Comparison of ENCODE assay signal across 1 cellular context in the genomic region with DNA sequence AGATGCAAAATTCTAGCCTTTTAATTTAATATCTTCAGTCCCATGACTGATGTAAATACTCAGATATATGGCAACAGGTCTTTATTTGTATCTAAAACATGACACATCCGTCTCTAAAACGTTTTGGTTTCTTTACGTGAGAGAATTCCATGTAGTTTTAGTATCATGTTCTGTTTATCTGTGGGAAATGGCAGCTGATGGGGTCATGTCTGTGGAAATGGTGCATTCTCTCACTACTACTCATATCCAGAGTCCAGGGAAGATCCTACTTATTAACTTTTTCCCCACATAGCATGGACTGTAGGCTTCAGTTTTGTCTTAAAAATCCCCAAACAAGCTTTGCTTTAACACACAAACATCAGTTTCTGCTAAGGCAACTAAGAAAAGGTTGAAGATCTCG.
TF ChIP-seq lines count a peak whose summit lies in the region.

No MANE protein-coding gene starts in this region.

TF ChIP-seq in HepG2, 621 proteins besides CTCF, POLR2A, EP300 and RAD21:
- TF ChIP-seq, protein P1, sequence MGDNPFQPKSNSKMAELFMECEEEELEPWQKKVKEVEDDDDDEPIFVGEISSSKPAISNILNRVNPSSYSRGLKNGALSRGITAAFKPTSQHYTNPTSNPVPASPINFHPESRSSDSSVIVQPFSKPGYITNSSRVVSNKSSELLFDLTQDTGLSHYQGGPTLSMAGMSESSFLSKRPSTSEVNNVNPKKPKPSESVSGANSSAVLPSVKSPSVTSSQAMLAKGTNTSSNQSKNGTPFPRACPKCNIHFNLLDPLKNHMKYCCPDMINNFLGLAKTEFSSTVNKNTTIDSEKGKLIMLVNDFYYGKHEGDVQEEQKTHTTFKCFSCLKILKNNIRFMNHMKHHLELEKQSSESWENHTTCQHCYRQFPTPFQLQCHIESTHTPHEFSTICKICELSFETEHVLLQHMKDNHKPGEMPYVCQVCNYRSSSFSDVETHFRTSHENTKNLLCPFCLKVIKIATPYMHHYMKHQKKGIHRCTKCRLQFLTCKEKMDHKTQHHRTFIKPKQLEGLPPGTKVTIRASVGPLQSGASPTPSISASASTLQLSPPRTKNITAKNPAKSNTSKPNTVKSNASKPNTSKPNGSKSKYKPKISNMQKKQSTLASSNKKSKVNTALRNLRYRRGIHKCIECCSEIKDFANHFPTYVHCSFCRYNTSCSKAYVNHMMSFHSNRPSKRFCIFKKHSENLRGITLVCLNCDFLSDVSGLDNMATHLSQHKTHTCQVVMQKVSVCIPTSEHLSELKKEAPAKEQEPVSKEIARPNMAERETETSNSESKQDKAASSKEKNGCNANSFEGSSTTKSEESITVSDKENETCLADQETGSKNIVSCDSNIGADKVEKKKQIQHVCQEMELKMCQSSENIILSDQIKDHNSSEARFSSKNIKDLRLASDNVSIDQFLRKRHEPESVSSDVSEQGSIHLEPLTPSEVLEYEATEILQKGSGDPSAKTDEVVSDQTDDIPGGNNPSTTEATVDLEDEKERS (CRISPR knock-in tag; IDR thresholded peaks at IDR 0.05) = no peak
- TF ChIP-seq, protein P2, sequence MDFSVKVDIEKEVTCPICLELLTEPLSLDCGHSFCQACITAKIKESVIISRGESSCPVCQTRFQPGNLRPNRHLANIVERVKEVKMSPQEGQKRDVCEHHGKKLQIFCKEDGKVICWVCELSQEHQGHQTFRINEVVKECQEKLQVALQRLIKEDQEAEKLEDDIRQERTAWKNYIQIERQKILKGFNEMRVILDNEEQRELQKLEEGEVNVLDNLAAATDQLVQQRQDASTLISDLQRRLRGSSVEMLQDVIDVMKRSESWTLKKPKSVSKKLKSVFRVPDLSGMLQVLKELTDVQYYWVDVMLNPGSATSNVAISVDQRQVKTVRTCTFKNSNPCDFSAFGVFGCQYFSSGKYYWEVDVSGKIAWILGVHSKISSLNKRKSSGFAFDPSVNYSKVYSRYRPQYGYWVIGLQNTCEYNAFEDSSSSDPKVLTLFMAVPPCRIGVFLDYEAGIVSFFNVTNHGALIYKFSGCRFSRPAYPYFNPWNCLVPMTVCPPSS (IDR thresholded peaks at IDR 0.05) = no peak
- TF ChIP-seq ZNF17 (CRISPR knock-in tag; IDR thresholded peaks at IDR 0.05) (no peak), ZNF598 (CRISPR knock-in tag; IDR thresholded peaks at IDR 0.05; ENCODE audit: borderline replicate concordance) (no peak), CCAR2 (optimal IDR thresholded peaks at IDR 0.05; ENCODE audit: low read depth, low read length) (no peak), ZIK1 (CRISPR knock-in tag; IDR thresholded peaks at IDR 0.05; ENCODE audit: borderline replicate concordance, low read depth) (no peak), CBX5 (CRISPR knock-in tag; IDR thresholded peaks at IDR 0.05; ENCODE audit: borderline replicate concordance) (no peak), SRSF1 (optimal IDR thresholded peaks at IDR 0.05; ENCODE audit: low read depth, low read length) (no peak), ZNF253 (CRISPR knock-in tag; IDR thresholded peaks at IDR 0.05; ENCODE audit: borderline replicate concordance) (no peak)
- TF ChIP-seq, protein P3, sequence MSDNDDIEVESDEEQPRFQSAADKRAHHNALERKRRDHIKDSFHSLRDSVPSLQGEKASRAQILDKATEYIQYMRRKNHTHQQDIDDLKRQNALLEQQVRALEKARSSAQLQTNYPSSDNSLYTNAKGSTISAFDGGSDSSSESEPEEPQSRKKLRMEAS (IDR thresholded peaks at IDR 0.05) = no peak
- TF ChIP-seq, protein P4, sequence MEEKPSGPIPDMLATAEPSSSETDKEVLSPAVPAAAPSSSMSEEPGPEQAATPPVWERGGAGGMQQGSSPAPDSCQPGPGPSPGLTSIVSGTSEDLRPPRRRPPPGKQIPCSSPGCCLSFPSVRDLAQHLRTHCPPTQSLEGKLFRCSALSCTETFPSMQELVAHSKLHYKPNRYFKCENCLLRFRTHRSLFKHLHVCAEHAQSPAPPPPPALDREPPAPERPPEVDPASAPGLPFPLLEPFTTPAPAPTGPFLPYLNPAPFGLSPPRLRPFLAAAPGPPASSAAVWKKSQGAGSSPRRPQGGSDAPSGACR (CRISPR knock-in tag; IDR thresholded peaks at IDR 0.05) = no peak
